Comparison of ENCODE assay signal across 7 cellular contexts in the genomic region with DNA sequence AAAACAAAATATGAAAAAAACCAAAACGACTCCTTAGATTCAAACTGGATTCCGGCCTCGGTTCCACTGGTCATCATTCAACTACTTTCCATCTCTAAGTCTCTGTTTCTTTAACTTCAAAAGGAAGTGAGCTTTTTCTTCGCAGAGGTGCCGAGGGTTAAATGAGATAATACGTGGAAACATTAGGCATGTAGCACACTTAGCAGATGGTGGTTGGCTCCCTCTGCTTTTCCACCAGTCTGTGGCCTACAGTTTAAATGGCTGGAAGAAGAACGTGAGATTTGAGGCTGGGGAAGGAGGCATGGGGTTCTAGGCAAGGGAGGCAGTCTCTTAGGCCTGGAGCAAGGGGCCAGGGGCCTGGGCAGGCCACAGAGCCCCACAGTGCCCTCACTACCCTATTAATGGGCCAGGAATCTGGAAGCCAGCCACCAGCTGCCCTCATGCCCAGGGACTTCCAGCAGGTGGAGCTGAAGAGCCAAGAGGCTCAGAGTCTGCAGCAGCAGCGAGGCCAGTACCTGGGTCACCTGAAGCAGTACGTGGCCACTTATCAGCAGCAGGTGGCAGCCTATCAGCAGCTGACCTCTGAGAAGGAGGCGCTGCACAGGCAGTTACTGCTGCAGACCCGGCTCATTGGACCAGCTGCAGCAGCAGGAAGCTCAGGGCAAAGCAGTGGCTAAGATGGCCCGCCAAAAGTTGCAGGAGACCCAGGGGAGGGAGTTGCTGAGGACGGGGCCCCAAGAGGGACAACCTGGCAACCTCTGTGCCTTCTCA. TPM values are rescaled to one million over a fixed set of nuclear protein-coding genes. Genes with fewer than 3 reads are reported as not detected.
DNase-seq lines count a peak whose midpoint lies in the region; ATAC-seq and TF ChIP-seq lines count a peak whose summit lies in the region.
"Not testable (repeated sequence)": the region's sequence is repeated elsewhere in the genome, so short reads cannot be mapped to it uniquely, and the experiment has no call there.

No MANE protein-coding gene starts in this region.

- intact Hi-C loops in left colon (cut with DNase I, micrococcal nuclease) = not testable (repeated sequence)

- peak; percentile 86 for TF ChIP-seq CTCF in GM12865 (IDR thresholded peaks at IDR 0.05; ENCODE audit: insufficient read depth, low read depth, low read length, missing control alignments)

- DNase-seq in GM12865 (ENCODE audit: low read depth) (peak; percentile 80), NCI-H1417 (lab: John Stamatoyannopoulos, UW) (peak; percentile 85 to 95 (median 88)), SHP77 (lab: John Stamatoyannopoulos, UW) (peak; percentile 56 to 78), activated T-cell treated with anti-CD3 and anti-CD28 coated beads for 1 hour (ENCODE audit: low read depth) (peak; percentile 63), left colon (peak; percentile 93)
- peak; percentile 62 for DNase-seq in effector CD4-positive, alpha-beta T cell
- peak; percentile 67 for DNase-seq in stimulated activated CD4-positive, alpha-beta T cell treated with anti-CD3 and anti-CD28 coated beads, Interleukin-12 subunit alpha, Interleukin-12 subunit beta, amount 100 ng/mL, for 4 hours

- peak; percentile 99 for ATAC-seq in left colon

- not testable (repeated sequence) for H3K4me3 ChIP-seq in GM12865 (ENCODE audit: low read depth, low read length)

RNA-seq across cellular contexts. Expression of a gene that starts 27.8 kb away (rescaled TPM):
- total RNA-seq in left colon = 10 to 100 TPM; 47.8 to 57.0 TPM

RNA-seq across cellular contexts. Expression of a gene that starts 43.9 kb away (rescaled TPM):
- under 1 TPM; 0.47 to 0.58 TPM for total RNA-seq in left colon

RNA-seq across cellular contexts. Expression of a gene that starts 58.9 kb away (rescaled TPM):
- total RNA-seq in left colon = 10 to 100 TPM; 14.7 to 21.2 TPM

RNA-seq across cellular contexts. Expression of a gene that starts 59.2 kb away (rescaled TPM):
- total RNA-seq in left colon = 10 to 100 TPM; 19.6 to 22.3 TPM

RNA-seq across cellular contexts. Expression of a gene that starts 59.5 kb away (rescaled TPM):
- 100 to 1,000 TPM; 235 to 242 TPM for total RNA-seq in left colon
